In the genomic region with DNA sequence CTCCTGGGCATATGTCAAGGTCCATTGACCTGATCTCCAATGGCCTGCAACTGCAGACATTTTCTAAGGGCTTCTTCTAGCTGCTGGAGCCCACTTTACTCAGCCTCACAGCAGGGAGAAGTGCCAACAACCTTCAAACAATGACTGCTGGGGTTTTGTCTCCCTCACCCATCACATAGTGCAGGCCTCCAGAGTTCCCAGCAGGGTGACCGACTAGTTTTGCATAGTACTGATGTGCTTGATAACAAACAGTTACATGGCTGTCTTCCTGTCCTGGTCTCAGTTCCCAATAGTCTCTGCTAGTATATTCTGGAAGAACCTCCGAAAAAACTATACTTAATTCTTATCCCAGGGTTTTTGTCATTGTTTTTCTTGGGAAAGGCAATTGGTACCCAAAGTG, we compare ENCODE assay signal across 1 cellular context.
TF ChIP-seq lines count a peak whose summit lies in the region.

No MANE protein-coding gene starts in this region.

TF ChIP-seq in GM23338, 12 proteins besides CTCF, POLR2A, EP300 and RAD21:
- TF ChIP-seq, protein P1, sequence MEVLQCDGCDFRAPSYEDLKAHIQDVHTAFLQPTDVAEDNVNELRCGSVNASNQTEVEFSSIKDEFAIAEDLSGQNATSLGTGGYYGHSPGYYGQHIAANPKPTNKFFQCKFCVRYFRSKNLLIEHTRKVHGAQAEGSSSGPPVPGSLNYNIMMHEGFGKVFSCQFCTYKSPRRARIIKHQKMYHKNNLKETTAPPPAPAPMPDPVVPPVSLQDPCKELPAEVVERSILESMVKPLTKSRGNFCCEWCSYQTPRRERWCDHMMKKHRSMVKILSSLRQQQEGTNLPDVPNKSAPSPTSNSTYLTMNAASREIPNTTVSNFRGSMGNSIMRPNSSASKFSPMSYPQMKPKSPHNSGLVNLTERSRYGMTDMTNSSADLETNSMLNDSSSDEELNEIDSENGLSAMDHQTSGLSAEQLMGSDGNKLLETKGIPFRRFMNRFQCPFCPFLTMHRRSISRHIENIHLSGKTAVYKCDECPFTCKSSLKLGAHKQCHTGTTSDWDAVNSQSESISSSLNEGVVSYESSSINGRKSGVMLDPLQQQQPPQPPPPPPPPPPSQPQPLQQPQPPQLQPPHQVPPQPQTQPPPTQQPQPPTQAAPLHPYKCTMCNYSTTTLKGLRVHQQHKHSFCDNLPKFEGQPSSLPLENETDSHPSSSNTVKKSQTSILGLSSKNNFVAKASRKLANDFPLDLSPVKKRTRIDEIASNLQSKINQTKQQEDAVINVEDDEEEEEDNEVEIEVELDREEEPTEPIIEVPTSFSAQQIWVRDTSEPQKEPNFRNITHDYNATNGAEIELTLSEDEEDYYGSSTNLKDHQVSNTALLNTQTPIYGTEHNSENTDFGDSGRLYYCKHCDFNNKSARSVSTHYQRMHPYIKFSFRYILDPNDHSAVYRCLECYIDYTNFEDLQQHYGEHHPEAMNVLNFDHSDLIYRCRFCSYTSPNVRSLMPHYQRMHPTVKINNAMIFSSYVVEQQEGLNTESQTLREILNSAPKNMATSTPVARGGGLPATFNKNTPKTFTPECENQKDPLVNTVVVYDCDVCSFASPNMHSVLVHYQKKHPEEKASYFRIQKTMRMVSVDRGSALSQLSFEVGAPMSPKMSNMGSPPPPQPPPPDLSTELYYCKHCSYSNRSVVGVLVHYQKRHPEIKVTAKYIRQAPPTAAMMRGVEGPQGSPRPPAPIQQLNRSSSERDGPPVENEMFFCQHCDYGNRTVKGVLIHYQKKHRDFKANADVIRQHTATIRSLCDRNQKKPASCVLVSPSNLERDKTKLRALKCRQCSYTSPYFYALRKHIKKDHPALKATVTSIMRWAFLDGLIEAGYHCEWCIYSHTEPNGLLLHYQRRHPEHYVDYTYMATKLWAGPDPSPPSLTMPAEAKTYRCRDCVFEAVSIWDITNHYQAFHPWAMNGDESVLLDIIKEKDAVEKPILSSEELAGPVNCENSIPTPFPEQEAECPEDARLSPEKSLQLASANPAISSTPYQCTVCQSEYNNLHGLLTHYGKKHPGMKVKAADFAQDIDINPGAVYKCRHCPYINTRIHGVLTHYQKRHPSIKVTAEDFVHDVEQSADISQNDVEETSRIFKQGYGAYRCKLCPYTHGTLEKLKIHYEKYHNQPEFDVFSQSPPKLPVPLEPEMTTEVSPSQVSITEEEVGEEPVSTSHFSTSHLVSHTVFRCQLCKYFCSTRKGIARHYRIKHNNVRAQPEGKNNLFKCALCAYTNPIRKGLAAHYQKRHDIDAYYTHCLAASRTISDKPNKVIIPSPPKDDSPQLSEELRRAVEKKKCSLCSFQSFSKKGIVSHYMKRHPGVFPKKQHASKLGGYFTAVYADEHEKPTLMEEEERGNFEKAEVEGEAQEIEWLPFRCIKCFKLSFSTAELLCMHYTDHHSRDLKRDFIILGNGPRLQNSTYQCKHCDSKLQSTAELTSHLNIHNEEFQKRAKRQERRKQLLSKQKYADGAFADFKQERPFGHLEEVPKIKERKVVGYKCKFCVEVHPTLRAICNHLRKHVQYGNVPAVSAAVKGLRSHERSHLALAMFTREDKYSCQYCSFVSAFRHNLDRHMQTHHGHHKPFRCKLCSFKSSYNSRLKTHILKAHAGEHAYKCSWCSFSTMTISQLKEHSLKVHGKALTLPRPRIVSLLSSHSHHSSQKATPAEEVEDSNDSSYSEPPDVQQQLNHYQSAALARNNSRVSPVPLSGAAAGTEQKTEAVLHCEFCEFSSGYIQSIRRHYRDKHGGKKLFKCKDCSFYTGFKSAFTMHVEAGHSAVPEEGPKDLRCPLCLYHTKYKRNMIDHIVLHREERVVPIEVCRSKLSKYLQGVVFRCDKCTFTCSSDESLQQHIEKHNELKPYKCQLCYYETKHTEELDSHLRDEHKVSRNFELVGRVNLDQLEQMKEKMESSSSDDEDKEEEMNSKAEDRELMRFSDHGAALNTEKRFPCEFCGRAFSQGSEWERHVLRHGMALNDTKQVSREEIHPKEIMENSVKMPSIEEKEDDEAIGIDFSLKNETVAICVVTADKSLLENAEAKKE (CRISPR knock-in tag; IDR thresholded peaks at IDR 0.05), result no peak
- no peak for TF ChIP-seq EZH2phosphoT487 (IDR thresholded peaks at IDR 0.05; ENCODE audit: unreplicated experiment)
- TF ChIP-seq, protein P2, sequence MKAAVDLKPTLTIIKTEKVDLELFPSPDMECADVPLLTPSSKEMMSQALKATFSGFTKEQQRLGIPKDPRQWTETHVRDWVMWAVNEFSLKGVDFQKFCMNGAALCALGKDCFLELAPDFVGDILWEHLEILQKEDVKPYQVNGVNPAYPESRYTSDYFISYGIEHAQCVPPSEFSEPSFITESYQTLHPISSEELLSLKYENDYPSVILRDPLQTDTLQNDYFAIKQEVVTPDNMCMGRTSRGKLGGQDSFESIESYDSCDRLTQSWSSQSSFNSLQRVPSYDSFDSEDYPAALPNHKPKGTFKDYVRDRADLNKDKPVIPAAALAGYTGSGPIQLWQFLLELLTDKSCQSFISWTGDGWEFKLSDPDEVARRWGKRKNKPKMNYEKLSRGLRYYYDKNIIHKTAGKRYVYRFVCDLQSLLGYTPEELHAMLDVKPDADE (IDR thresholded peaks at IDR 0.05), result no peak
- TF ChIP-seq NANOG (IDR thresholded peaks at IDR 0.05; ENCODE audit: borderline replicate concordance), result no peak
- no peak for TF ChIP-seq ZNF114 (CRISPR knock-in tag; IDR thresholded peaks at IDR 0.05)
- TF ChIP-seq ZNF331 (CRISPR knock-in tag; IDR thresholded peaks at IDR 0.05; ENCODE audit: low read depth), result no peak
- TF ChIP-seq EZH2 (IDR thresholded peaks at IDR 0.05; ENCODE audit: low read depth, unreplicated experiment), result no peak
- no peak for TF ChIP-seq CREB1 (CRISPR knock-in tag; IDR thresholded peaks at IDR 0.05; ENCODE audit: low read depth)
- TF ChIP-seq, protein P3, sequence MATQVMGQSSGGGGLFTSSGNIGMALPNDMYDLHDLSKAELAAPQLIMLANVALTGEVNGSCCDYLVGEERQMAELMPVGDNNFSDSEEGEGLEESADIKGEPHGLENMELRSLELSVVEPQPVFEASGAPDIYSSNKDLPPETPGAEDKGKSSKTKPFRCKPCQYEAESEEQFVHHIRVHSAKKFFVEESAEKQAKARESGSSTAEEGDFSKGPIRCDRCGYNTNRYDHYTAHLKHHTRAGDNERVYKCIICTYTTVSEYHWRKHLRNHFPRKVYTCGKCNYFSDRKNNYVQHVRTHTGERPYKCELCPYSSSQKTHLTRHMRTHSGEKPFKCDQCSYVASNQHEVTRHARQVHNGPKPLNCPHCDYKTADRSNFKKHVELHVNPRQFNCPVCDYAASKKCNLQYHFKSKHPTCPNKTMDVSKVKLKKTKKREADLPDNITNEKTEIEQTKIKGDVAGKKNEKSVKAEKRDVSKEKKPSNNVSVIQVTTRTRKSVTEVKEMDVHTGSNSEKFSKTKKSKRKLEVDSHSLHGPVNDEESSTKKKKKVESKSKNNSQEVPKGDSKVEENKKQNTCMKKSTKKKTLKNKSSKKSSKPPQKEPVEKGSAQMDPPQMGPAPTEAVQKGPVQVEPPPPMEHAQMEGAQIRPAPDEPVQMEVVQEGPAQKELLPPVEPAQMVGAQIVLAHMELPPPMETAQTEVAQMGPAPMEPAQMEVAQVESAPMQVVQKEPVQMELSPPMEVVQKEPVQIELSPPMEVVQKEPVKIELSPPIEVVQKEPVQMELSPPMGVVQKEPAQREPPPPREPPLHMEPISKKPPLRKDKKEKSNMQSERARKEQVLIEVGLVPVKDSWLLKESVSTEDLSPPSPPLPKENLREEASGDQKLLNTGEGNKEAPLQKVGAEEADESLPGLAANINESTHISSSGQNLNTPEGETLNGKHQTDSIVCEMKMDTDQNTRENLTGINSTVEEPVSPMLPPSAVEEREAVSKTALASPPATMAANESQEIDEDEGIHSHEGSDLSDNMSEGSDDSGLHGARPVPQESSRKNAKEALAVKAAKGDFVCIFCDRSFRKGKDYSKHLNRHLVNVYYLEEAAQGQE (IDR thresholded peaks at IDR 0.05; ENCODE audit: unreplicated experiment), result no peak
- no peak for TF ChIP-seq STAT1 (IDR thresholded peaks at IDR 0.05; ENCODE audit: unreplicated experiment)
- TF ChIP-seq JUNB (IDR thresholded peaks at IDR 0.05; ENCODE audit: unreplicated experiment), result no peak
- no peak for TF ChIP-seq POLR2AphosphoS5 (IDR thresholded peaks at IDR 0.05; ENCODE audit: low read depth)
